ENCODE assay signal across 31 cellular contexts in genomic region chr22:23262474-23263332, GRCh38.
DNase-seq lines count a peak whose midpoint lies in the region; ATAC-seq and TF ChIP-seq lines count a peak whose summit lies in the region.
"Had no signal": no experiment of that assay in that cellular context is flagged by ENCODE, and none has a peak within 500 bp of the region (broad histone marks: within the 10 kb centered on the region; RNA-seq: fewer than 3 reads in every experiment).

No MANE protein-coding gene starts in this region.

- intact Hi-C loops in testis (cut with DNase I; ENCODE audit: low total_unique reads), result no loop called here

- H3K79me2 ChIP-seq in GM23338 (replicated peaks; ENCODE audit: insufficient read depth), result peaks cover 30% of the 10 kb centered on the region

- peaks cover 35% of the 10 kb centered on the region for H3K4me1 Mint-ChIP-seq in GM23338
- H3K4me1 Mint-ChIP-seq: nephron had no signal

- H3K4me3 Mint-ChIP-seq in GM23338, result no peak overlapping the region
- H3K4me3 Mint-ChIP-seq: activated CD4-positive, alpha-beta T cell treated with anti-CD3 and anti-CD28 coated beads, Interleukin-2, amount 10 ng/mL, durations not matched to agents 24 days and 14 days; activated T-cell treated with anti-CD3 and anti-CD28 coated beads, Interleukin-2, amount 50 U/mL, for 24 hours; endodermal cell; HFFc6; nephron had no signal

- 45 to 65% methylated on average over 43 to 58 of the region's 60 CpGs for WGBS in testis, 2 donors

- no peaks in the 10 kb centered on the region for H3K36me3 ChIP-seq in GM23338 (ENCODE audit: insufficient read depth)
- no peaks in the 10 kb centered on the region for H3K36me3 ChIP-seq in testis (ENCODE audit: low read depth, missing control alignments)
- H3K36me3 ChIP-seq: MG63 had no signal

- peak; percentile 7; the same call in 2 of the 3 replicates for ATAC-seq in GM23338
- ATAC-seq in HG02970 (IDR thresholded peaks at IDR 0.05; ENCODE audit: low FRiP score, unreplicated experiment), result no peak
- no peak for ATAC-seq in HG03025 (IDR thresholded peaks at IDR 0.05; ENCODE audit: low FRiP score, unreplicated experiment)
- ATAC-seq: pancreas; stimulated activated naive CD8-positive, alpha-beta T cell treated with anti-CD3 and anti-CD28 coated beads, Interleukin-15, Interleukin-2, amounts not matched to agents 100 U/mL and 50 U/mL, for 24 hours had no signal

- no peak overlapping the region for H3K27ac ChIP-seq in GM23338 (ENCODE audit: low read depth)
- H3K27ac ChIP-seq in RWPE1, result peak overlapping the region; percentile 23
- H3K27ac ChIP-seq in testis, result peak overlapping the region in 1 of 2 donors; percentile 48
- H3K27ac ChIP-seq: pancreas, SJSA1, VCaP had no signal

- peaks cover 8% of the 10 kb centered on the region for H3K27me3 Mint-ChIP-seq in GM23338 (ENCODE audit: insufficient read depth, low read depth, poor library complexity)
- H3K27me3 Mint-ChIP-seq: activated CD4-positive, alpha-beta T cell treated with anti-CD3 and anti-CD28 coated beads, Interleukin-2, amount 10 ng/mL, durations not matched to agents 24 days and 14 days; activated T-cell treated with anti-CD3 and anti-CD28 coated beads, Interleukin-2, amount 50 U/mL, for 24 hours had no signal

- DNase-seq in GM23338 (ENCODE audit: low spot score), result no peak
- no peak for DNase-seq in RWPE1 (ENCODE audit: low spot score)
- DNase-seq in left kidney (ENCODE audit: low read depth, low spot score), result peak; percentile 35
- no peak for DNase-seq in testis
- DNase-seq in mucosa of gallbladder (ENCODE audit: low spot score), result no peak
- DNase-seq: activated CD4-positive, alpha-beta T cell treated with anti-CD3 and anti-CD28 coated beads, Interleukin-2, amount 10 ng/mL, durations not matched to agents 24 days and 14 days; activated gamma-delta T cell; activated T-cell treated with anti-CD3 and anti-CD28 coated beads, Interleukin-2, amount 50 U/mL, for 24 hours; central memory CD4-positive, alpha-beta T cell; dermis blood vessel endothelial cell; DMS79 treated with DMSO at 0.1 percent for 48 hours; foreskin fibroblast; GF-D8; HFFc6; KG1; MG63; NCI-H1105; NCI-H187; NCI-H2171 treated with DMSO at 0.1 percent for 48 hours; NCI-H510A; pancreas; RPMI8226; stimulated activated naive CD8-positive, alpha-beta T cell treated with anti-CD3 and anti-CD28 coated beads, Interleukin-15, Interleukin-2, amounts not matched to agents 100 U/mL and 50 U/mL, for 24 hours; T-helper 9 cell had no signal

- H3K4me2 ChIP-seq in GM23338, result no peak overlapping the region

- CTCF ChIA-PET in RWPE1 (lab: Yijun Ruan, JAX), result no interaction called here

- no peaks in the 10 kb centered on the region for H3K9me2 ChIP-seq in GM23338 (ENCODE audit: insufficient read depth)

- H3K27ac Mint-ChIP-seq in GM23338, result peak overlapping the region; percentile 74; the same call in 1 of the 2 replicates
- H3K27ac Mint-ChIP-seq: HFFc6 had no signal

- no peak for TF ChIP-seq POLR2A in testis (IDR thresholded peaks at IDR 0.05)

- H3K27me3 ChIP-seq in GM23338 (ENCODE audit: insufficient read depth) (no peaks in the 10 kb centered on the region), testis (no peaks in the 10 kb centered on the region)
- H3K27me3 ChIP-seq: MG63, pancreas, SJSA1 had no signal

- no peaks in the 10 kb centered on the region; the same call in 2 of the 3 replicates for H3K9me3 Mint-ChIP-seq in GM23338
- H3K9me3 Mint-ChIP-seq: activated CD4-positive, alpha-beta T cell treated with anti-CD3 and anti-CD28 coated beads, Interleukin-2, amount 10 ng/mL, durations not matched to agents 24 days and 14 days; activated T-cell treated with anti-CD3 and anti-CD28 coated beads, Interleukin-2, amount 50 U/mL, for 24 hours; endodermal cell; HFFc6; nephron had no signal

- H3F3A ChIP-seq in GM23338 (replicated peaks; ENCODE audit: low read depth), result 0 out of 2 replicates have a peak, but pooled peaks cover 4% of the 10 kb centered on the region

- H2AFZ ChIP-seq in GM23338, result no peak overlapping the region

- peaks cover 47% of the 10 kb centered on the region for H3K36me3 Mint-ChIP-seq in GM23338 (ENCODE audit: low read depth)

- peaks cover 15% of the 10 kb centered on the region for H4K20me1 ChIP-seq in GM23338 (replicated peaks; ENCODE audit: insufficient read depth)

- TF ChIP-seq CTCF in GM23338 (conservative IDR thresholded peaks at IDR 0.05; ENCODE audit: low read depth in 2 of 2) (no peak), RWPE1 (conservative IDR thresholded peaks at IDR 0.05; ENCODE audit: low read depth) (no peak), testis (IDR thresholded peaks at IDR 0.05) (no peak)

- H3K4me3 ChIP-seq in GM23338, result no peak overlapping the region
- H3K4me3 ChIP-seq in testis, result peak overlapping the region; percentile 15 to 21
- H3K4me3 ChIP-seq: MG63, pancreas, SJSA1, skin epidermis had no signal

- no peaks in the 10 kb centered on the region for H3K9me3 ChIP-seq in testis
- H3K9me3 ChIP-seq: MG63, pancreas, SJSA1 had no signal

- peaks cover 13% of the 10 kb centered on the region for H3K4me1 ChIP-seq in GM23338 (ENCODE audit: insufficient read depth)
- H3K4me1 ChIP-seq in testis, result peaks cover 17% of the 10 kb centered on the region
- H3K4me1 ChIP-seq: pancreas, SJSA1 had no signal

- POLR2A ChIA-PET in RWPE1 (lab: Yijun Ruan, JAX; ENCODE audit: low non-redundant PET), result no interaction called here

TF ChIP-seq in GM23338, 12 proteins besides CTCF, POLR2A, EP300 and RAD21 (continues in another document):
- TF ChIP-seq REST (IDR thresholded peaks at IDR 0.05; ENCODE audit: unreplicated experiment) (no peak), EZH2 (IDR thresholded peaks at IDR 0.05; ENCODE audit: low read depth, unreplicated experiment) (no peak), POLR2AphosphoS5 (IDR thresholded peaks at IDR 0.05; ENCODE audit: low read depth) (no peak), ZNF114 (CRISPR knock-in tag; IDR thresholded peaks at IDR 0.05) (no peak)
